ENCODE assay signal across 1 cellular context in genomic region chr5:76402880-76403712, GRCh38.
TF ChIP-seq lines count a peak whose summit lies in the region.

Gene IQGAP2, plus strand, starts transcription at chr5:76403285. Its CDS starts 261 bp downstream, at chr5:76403546.

TF ChIP-seq in HepG2, 621 proteins besides CTCF, POLR2A, EP300 and RAD21 (continued from another document and continues in another):
- no peak for TF ChIP-seq KIAA2018 (CRISPR knock-in tag; IDR thresholded peaks at IDR 0.05; ENCODE audit: borderline replicate concordance)
- TF ChIP-seq ZNF512 (CRISPR knock-in tag; IDR thresholded peaks at IDR 0.05), result peak; percentile 76; the same call in 1 of the 2 replicates
- no peak for TF ChIP-seq FOXC1 (CRISPR knock-in tag; IDR thresholded peaks at IDR 0.05; ENCODE audit: borderline replicate concordance)
- no peak for TF ChIP-seq ZNF407 (CRISPR knock-in tag; IDR thresholded peaks at IDR 0.05; ENCODE audit: not compliant biosample characterization)
- no peak for TF ChIP-seq PCBP2 (optimal IDR thresholded peaks at IDR 0.05; ENCODE audit: low read depth, low read length, poor library complexity, severe bottlenecking)
- TF ChIP-seq YY1 (IDR thresholded peaks at IDR 0.05; ENCODE audit: insufficient read depth, insufficient replicate concordance, low read depth, low read length), result peak; percentile 66
- peak; percentile 57 for TF ChIP-seq ETV6 (CRISPR knock-in tag; conservative IDR thresholded peaks at IDR 0.05)
- TF ChIP-seq ISL2 (CRISPR knock-in tag; IDR thresholded peaks at IDR 0.05), result peak; percentile 62; the same call in 1 of the 2 replicates
- TF ChIP-seq PPARG (CRISPR knock-in tag; conservative IDR thresholded peaks at IDR 0.05), result no peak
- TF ChIP-seq IKZF4 (CRISPR knock-in tag; IDR thresholded peaks at IDR 0.05; ENCODE audit: borderline replicate concordance, low read depth, not compliant biosample characterization), result no peak
- TF ChIP-seq SKIL (CRISPR knock-in tag; IDR thresholded peaks at IDR 0.05; ENCODE audit: borderline replicate concordance), result 0 out of 2 replicates have a peak, but pooled peaks have one; percentile 51
- TF ChIP-seq ZNF576 (CRISPR knock-in tag; IDR thresholded peaks at IDR 0.05), result 0 out of 2 replicates have a peak, but pooled peaks have one; percentile 75
- TF ChIP-seq ZNF597 (CRISPR knock-in tag; IDR thresholded peaks at IDR 0.05), result no peak
- peak; percentile 62 for TF ChIP-seq ZNF574 (CRISPR knock-in tag; IDR thresholded peaks at IDR 0.05)
- TF ChIP-seq HDAC6 (IDR thresholded peaks at IDR 0.05; ENCODE audit: low read depth, low read length), result no peak; the same call in 1 of the 2 replicates
- TF ChIP-seq RBFOX2 (IDR thresholded peaks at IDR 0.05; ENCODE audit: low read depth, low read length), result peak; percentile 88
- TF ChIP-seq ZNF484 (CRISPR knock-in tag; IDR thresholded peaks at IDR 0.05; ENCODE audit: borderline replicate concordance, low read depth), result no peak
- TF ChIP-seq GRHL1 (CRISPR knock-in tag; conservative IDR thresholded peaks at IDR 0.05), result no peak
- TF ChIP-seq RNF2 (conservative IDR thresholded peaks at IDR 0.05; ENCODE audit: low read depth), result 0 out of 2 replicates have a peak, but pooled peaks have one; percentile 46
- TF ChIP-seq MAX (IDR thresholded peaks at IDR 0.05), result peak; percentile 84
- TF ChIP-seq ZMAT3 (CRISPR knock-in tag; conservative IDR thresholded peaks at IDR 0.05), result no peak
- TF ChIP-seq ZNF367 (CRISPR knock-in tag; IDR thresholded peaks at IDR 0.05; ENCODE audit: borderline replicate concordance), result no peak
